ENCODE assay signal across 8 cellular contexts in genomic region chr1:234478481-234479309, GRCh38. TPM values are rescaled to one million over a fixed set of nuclear protein-coding genes. Genes with fewer than 3 reads are reported as not detected.
DNase-seq lines count a peak whose midpoint lies in the region; ATAC-seq and TF ChIP-seq lines count a peak whose summit lies in the region.

TARBP1 (minus strand) TSS chr1:234479179; CDS start chr1:234479103, 76 bp downstream.

- TF ChIP-seq CTCF in CD14-positive monocyte (IDR thresholded peaks at IDR 0.05) (no peak), lower lobe of right lung (IDR thresholded peaks at IDR 0.05) (no peak)

- H3K4me1 ChIP-seq in duodenal mucosa (ENCODE audit: control insufficient read depth in 1 of 2, insufficient read depth in 2 of 2, low read length in 2 of 2) (peaks cover 10 to 11% of the 10 kb centered on the region in 2 donors), lower lobe of right lung (peaks cover 19% of the 10 kb centered on the region)

- H3K4me3 ChIP-seq in duodenal mucosa (ENCODE audit: low read depth in 1 of 2, low read length in 2 of 2) (peak within 1 kb of the TSS; percentile 84 to 87), lower lobe of right lung (peak within 1 kb of the TSS; percentile 85)

- DNase-seq in CD14-positive monocyte (ENCODE audit: low spot score) (peak; percentile 60), GM19240 (ENCODE audit: insufficient read length, low spot score) (peak; percentile 69), NCI-H526 treated with DMSO at 0.1 percent for 48 hours (lab: John Stamatoyannopoulos, UW) (peak; percentile 57), lower lobe of right lung (peak; percentile 80)
- peak; percentile 73 to 76 for DNase-seq in activated CD4-positive, alpha-beta T cell treated with anti-CD3 and anti-CD28 coated beads, Interleukin-2, amount 50 U/mL, for 48 hours
- peak; percentile 47 to 72 (median 51) for DNase-seq in stimulated activated CD4-positive, alpha-beta T cell treated with anti-CD3 and anti-CD28 coated beads, TNF-alpha, amount 100 ng/mL, for 24 hours (ENCODE audit: low read depth in 3 of 3)

- ATAC-seq in HG03442 (IDR thresholded peaks at IDR 0.05; ENCODE audit: unreplicated experiment), result peak; percentile 61
- peak; percentile 93 to 94 for ATAC-seq in lower lobe of right lung

- H3K9me3 Mint-ChIP-seq in CD14-positive monocyte, result peaks cover 0 to 2% (median 0%) of the 10 kb centered on the region in 7 donors

- H3K27ac Mint-ChIP-seq in CD14-positive monocyte, result peak within 1 kb of the TSS in 5 of 7 donors; percentile 56 to 87 (median 76)

- no peaks in the 10 kb centered on the region for H3K9me3 ChIP-seq in duodenal mucosa (ENCODE audit: control insufficient read depth in 1 of 2, low read length in 2 of 2)
- H3K9me3 ChIP-seq in lower lobe of right lung, result no peaks in the 10 kb centered on the region

- H3K27me3 ChIP-seq in duodenal mucosa (ENCODE audit: control insufficient read depth in 1 of 2, insufficient read depth in 2 of 2, low read length in 2 of 2) (no peaks in the 10 kb centered on the region), lower lobe of right lung (ENCODE audit: low read depth) (no peaks in the 10 kb centered on the region)

- H3K9ac ChIP-seq in duodenal mucosa (ENCODE audit: low read depth in 1 of 2, low read length in 2 of 2), result peak within 1 kb of the TSS; percentile 67 to 91

- peaks cover 0 to 3% of the 10 kb centered on the region in 2 donors for H3K36me3 Mint-ChIP-seq in CD14-positive monocyte

- H3K36me3 ChIP-seq in duodenal mucosa (ENCODE audit: control insufficient read depth in 1 of 2, insufficient read depth in 2 of 2, low read length in 2 of 2), result no peaks in the 10 kb centered on the region
- no peaks in the 10 kb centered on the region for H3K36me3 ChIP-seq in lower lobe of right lung

- H3K4me3 Mint-ChIP-seq in CD14-positive monocyte, result peak within 1 kb of the TSS; percentile 85 to 91

- intact Hi-C loops in CD14-positive monocyte (cut with micrococcal nuclease), result loop anchor here in 1 of 2 donors (10.0 kb wide), 1 partner anchor 154 kb away; no protein-coding TSS in a partner anchor
- intact Hi-C loops in lower lobe of right lung (cut with DNase I), result no loop called here

- peaks cover 0 to 10% (median 8%) of the 10 kb centered on the region in 3 donors for H3K27me3 Mint-ChIP-seq in CD14-positive monocyte (ENCODE audit: low read depth in 3 of 3)

- H3K4me1 Mint-ChIP-seq in CD14-positive monocyte, result peaks cover 34% of the 10 kb centered on the region

- H3K27ac ChIP-seq in duodenal mucosa (ENCODE audit: low read depth, low read length) (peak within 1 kb of the TSS; percentile 84), lower lobe of right lung (peak within 1 kb of the TSS; percentile 91)

RNA-seq across cellular contexts. Expression of gene TARBP1, which starts in this region (rescaled TPM):
- 1 to 10 TPM; 1.4 to 3.2 TPM for polyA plus RNA-seq in CD14-positive monocyte
- 24.6 TPM for total RNA-seq in lower lobe of right lung

Comparison
In these comparisons a context has a peak if more than half of its experiments do, and no peak if none do; other contexts are left out.
1. Peak in every context shown above with its lines: DNase-seq, ATAC-seq, H3K4me3 ChIP-seq and H3K27ac ChIP-seq.